ENCODE assay signal across 7 cellular contexts in the genomic region with DNA sequence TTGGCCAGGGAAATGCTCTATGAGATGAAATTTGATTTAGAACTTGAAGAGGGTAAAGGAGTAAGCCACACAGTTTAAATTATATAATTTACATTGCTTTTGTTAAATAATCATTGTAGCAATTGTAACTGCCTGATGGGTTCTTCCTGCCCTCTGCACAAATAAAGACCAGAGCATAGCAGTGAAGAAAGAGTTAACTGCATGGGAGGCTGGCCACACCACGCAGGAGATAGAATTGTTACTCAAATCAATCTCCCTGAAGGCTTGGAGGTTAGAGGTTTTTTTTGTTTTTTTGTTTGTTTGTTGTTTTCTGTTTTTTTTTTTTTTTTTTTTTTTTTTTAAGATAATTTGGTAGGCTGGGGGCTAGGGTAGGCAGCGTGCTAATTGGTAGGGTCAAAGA.
"Had no signal": no experiment of that assay in that cellular context is flagged by ENCODE, and none has a peak within 500 bp of the region (broad histone marks: within the 10 kb centered on the region; RNA-seq: fewer than 3 reads in every experiment).

No MANE protein-coding gene starts in this region.

- H3K27ac Mint-ChIP-seq: HFFc6 had no signal

- H3K27ac ChIP-seq: GM23248 had no signal

- H3K4me3 ChIP-seq: GM23248, HAP-1, K562 had no signal

- H3K36me3 ChIP-seq: HAP-1 had no signal

- H2AFZ ChIP-seq: GM23248 had no signal

- H3K4me3 Mint-ChIP-seq: HFFc6 had no signal

- H3K9me3 ChIP-seq: HAP-1 had no signal

- H3K9ac ChIP-seq: GM23248 had no signal

- ATAC-seq: HCT116, K562 had no signal

- H3K4me1 ChIP-seq: HAP-1 had no signal

- DNase-seq: GM23248, HFFc6, IMR-90, KG1 had no signal

- H3K9me3 Mint-ChIP-seq: HFFc6 had no signal
